23 cellular contexts compared by ENCODE assay signal in the genomic region with DNA sequence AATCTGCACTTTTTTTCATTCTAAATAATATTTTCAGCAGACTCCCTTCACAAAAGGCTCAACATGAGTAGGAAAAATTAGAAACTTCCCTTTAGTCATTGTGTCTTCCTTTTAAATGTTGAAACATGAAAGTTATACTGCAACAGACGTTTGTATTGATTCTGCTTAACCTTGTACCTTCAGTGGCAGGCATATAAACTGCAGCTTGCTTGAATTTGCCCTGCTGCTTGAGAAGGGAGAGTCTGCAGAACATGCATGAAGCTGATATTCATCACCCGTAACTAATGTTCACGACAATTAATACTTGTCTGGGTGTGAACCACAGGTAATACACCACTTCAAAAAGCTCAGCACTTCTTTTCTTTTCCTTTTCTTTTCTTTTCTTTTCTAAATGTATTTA.
"Had no signal": no experiment of that assay in that cellular context is flagged by ENCODE, and none has a peak within 500 bp of the region (broad histone marks: within the 10 kb centered on the region; RNA-seq: fewer than 3 reads in every experiment).

No MANE protein-coding gene starts in this region.

- H3K4me1 ChIP-seq: foreskin keratinocyte, right atrium auricular region, sigmoid colon had no signal

- H3K4me3 Mint-ChIP-seq: dendritic cell treated with granulocyte-macrophage colony-stimulating factor and Interleukin-4, amounts not matched to agents 40 ng/mL and 50 ng/mL, for 4 days; endodermal cell; naive B cell; nephron; stimulated activated naive B cell treated with anti-CD40 and anti-IgM and Interleukin-4, amounts not matched to agents 10 μg/mL and 1 μg/mL and 100 μg/mL, for 72 hours; stimulated activated naive CD8-positive, alpha-beta T cell treated with anti-CD3 and anti-CD28 coated beads, Interleukin-15, amount 100 ng/mL, for 72 hours had no signal

- H3K4me1 Mint-ChIP-seq: endodermal cell; naive B cell; nephron; stimulated activated naive B cell treated with anti-CD40 and anti-IgM and Interleukin-4, amounts not matched to agents 10 μg/mL and 1 μg/mL and 100 μg/mL, for 72 hours; stimulated activated naive CD8-positive, alpha-beta T cell treated with anti-CD3 and anti-CD28 coated beads, Interleukin-15, amount 100 ng/mL, for 72 hours had no signal

- ATAC-seq: foreskin keratinocyte; left cardiac atrium; left ventricle myocardium superior; stimulated activated naive B cell treated with anti-CD40 and anti-IgM and Interleukin-4, amounts not matched to agents 10 μg/mL and 1 μg/mL and 100 μg/mL, for 72 hours; stimulated activated naive CD8-positive, alpha-beta T cell treated with anti-CD3 and anti-CD28 coated beads, Interleukin-15, amount 100 ng/mL, for 72 hours had no signal

- H3K79me2 ChIP-seq: hepatocyte had no signal

- H3K9me3 ChIP-seq: right atrium auricular region, sigmoid colon, thoracic aorta, transverse colon had no signal

- H3K27me3 ChIP-seq: hepatocyte, right atrium auricular region, sigmoid colon, transverse colon had no signal

- H3K4me2 ChIP-seq: hepatocyte had no signal

- H3K4me3 ChIP-seq: hepatocyte, lung, right atrium auricular region, sigmoid colon, skin epidermis, thoracic aorta, transverse colon had no signal

- DNase-seq: endodermal cell; erythroblast; foreskin keratinocyte; head of caudate nucleus; kidney; left cardiac atrium; left ventricle myocardium superior; mesendoderm; naive B cell; sigmoid colon; stimulated activated CD4-positive, alpha-beta T cell treated with anti-CD3 and anti-CD28 coated beads, Interleukin-2, amount 100 ng/mL, for 24 hours; stimulated activated CD4-positive, alpha-beta T cell treated with anti-CD3 and anti-CD28 coated beads, Interleukin-4, amount 100 ng/mL, for 4 hours; stimulated activated naive B cell treated with anti-CD40 and anti-IgM and Interleukin-4, amounts not matched to agents 10 μg/mL and 1 μg/mL and 100 μg/mL, for 72 hours; stimulated activated naive CD8-positive, alpha-beta T cell treated with anti-CD3 and anti-CD28 coated beads, Interleukin-15, amount 100 ng/mL, for 72 hours; substantia nigra; transverse colon had no signal

- H3K27ac ChIP-seq: foreskin keratinocyte, hepatocyte, right atrium auricular region, sigmoid colon, skin epidermis, thoracic aorta, transverse colon had no signal

- H3K9me3 Mint-ChIP-seq: dendritic cell treated with granulocyte-macrophage colony-stimulating factor and Interleukin-4, amounts not matched to agents 40 ng/mL and 50 ng/mL, for 4 days; endodermal cell; nephron; stimulated activated naive B cell treated with anti-CD40 and anti-IgM and Interleukin-4, amounts not matched to agents 10 μg/mL and 1 μg/mL and 100 μg/mL, for 72 hours had no signal

- H3K36me3 Mint-ChIP-seq: naive B cell; stimulated activated naive B cell treated with anti-CD40 and anti-IgM and Interleukin-4, amounts not matched to agents 10 μg/mL and 1 μg/mL and 100 μg/mL, for 72 hours had no signal

- H3K27me3 Mint-ChIP-seq: dendritic cell treated with granulocyte-macrophage colony-stimulating factor and Interleukin-4, amounts not matched to agents 40 ng/mL and 50 ng/mL, for 4 days; naive B cell; stimulated activated naive B cell treated with anti-CD40 and anti-IgM and Interleukin-4, amounts not matched to agents 10 μg/mL and 1 μg/mL and 100 μg/mL, for 72 hours; stimulated activated naive CD8-positive, alpha-beta T cell treated with anti-CD3 and anti-CD28 coated beads, Interleukin-15, amount 100 ng/mL, for 72 hours had no signal

- H3K27ac Mint-ChIP-seq: dendritic cell treated with granulocyte-macrophage colony-stimulating factor and Interleukin-4, amounts not matched to agents 40 ng/mL and 50 ng/mL, for 4 days; endodermal cell; naive B cell; nephron; stimulated activated naive B cell treated with anti-CD40 and anti-IgM and Interleukin-4, amounts not matched to agents 10 μg/mL and 1 μg/mL and 100 μg/mL, for 72 hours; stimulated activated naive CD8-positive, alpha-beta T cell treated with anti-CD3 and anti-CD28 coated beads, Interleukin-15, amount 100 ng/mL, for 72 hours had no signal

- H3K36me3 ChIP-seq: right atrium auricular region, sigmoid colon, thoracic aorta, transverse colon had no signal

- H2AFZ ChIP-seq: hepatocyte had no signal
